10 cellular contexts compared by ENCODE assay signal in genomic region chr3:24004171-24004938, GRCh38. TPM values are rescaled to one million over a fixed set of nuclear protein-coding genes. Genes with fewer than 3 reads are reported as not detected.
A peak's percentile ranks its signal among the peaks of the same experiment; 100 is the strongest.
DNase-seq lines count a peak whose midpoint lies in the region; ATAC-seq and TF ChIP-seq lines count a peak whose summit lies in the region.
"Had no signal": no experiment of that assay in that cellular context is flagged by ENCODE, and none has a peak within 500 bp of the region (broad histone marks: within the 10 kb centered on the region; RNA-seq: fewer than 3 reads in every experiment).

No MANE protein-coding gene starts in this region.

- H3K23ac ChIP-seq in H9 (ENCODE audit: insufficient read length, low read depth, low read length), result no peak overlapping the region

- no CpG with 5 or more reads among the region's 4 CpGs for WGBS in H9 (ENCODE audit: extremely low coverage, insufficient read length, low lambda C conversion rate)

- H3K4me3 Mint-ChIP-seq in H9, result no peak overlapping the region

- no peak overlapping the region for H3K27ac ChIP-seq in H9 (ENCODE audit: insufficient read length, low read depth, low read length)
- H3K27ac ChIP-seq: 22Rv1 had no signal

- peaks cover under 1 to 2% of the 10 kb centered on the region in 2 experiments; a peak in 3 of 4 replicates for H3K4me1 Mint-ChIP-seq in H9

- H3K9me3 Mint-ChIP-seq in H9, result no peaks in the 10 kb centered on the region

- H3K23me2 ChIP-seq in H9 (ENCODE audit: insufficient read length, low read depth, low read length, poor library complexity, severe bottlenecking), result no peaks in the 10 kb centered on the region

- H3K79me1 ChIP-seq in H9 (ENCODE audit: insufficient read depth, low read depth, low read length, poor library complexity, severe bottlenecking), result no peaks in the 10 kb centered on the region

- no peak overlapping the region for H2AK5ac ChIP-seq in H9 (ENCODE audit: insufficient read length, low read length)

- H3K27ac Mint-ChIP-seq in H9, result no peak overlapping the region

- no peak overlapping the region for H4K5ac ChIP-seq in H9 (ENCODE audit: insufficient read length, low read depth, low read length)

- no peak overlapping the region for H4K8ac ChIP-seq in H9 (replicated peaks; ENCODE audit: insufficient read length, low read depth, low read length)

- no peak overlapping the region for H3K56ac ChIP-seq in H9 (ENCODE audit: insufficient read length, low read depth, low read length)

- H3K79me2 ChIP-seq in H9 (ENCODE audit: insufficient read depth, low read length), result no peaks in the 10 kb centered on the region

- no peak for DNase-seq in activated CD4-positive, CD25-positive, alpha-beta regulatory T cell treated with anti-CD3 and anti-CD28 coated beads, Interleukin-2, amount 50 U/mL, for 72 hours
- peak; percentile 38 for DNase-seq in stimulated activated CD4-positive, alpha-beta T cell treated with anti-CD3 and anti-CD28 coated beads, Interleukin-1b, Interleukin-23, amount 100 ng/mL, for 48 hours
- DNase-seq in DMS79 (lab: John Stamatoyannopoulos, UW) (no peak), H9 (no peak), KBM-7 (no peak)
- DNase-seq: NCI-H510A had no signal

- H4K20me1 ChIP-seq in H9 (ENCODE audit: control insufficient read depth, insufficient read depth, insufficient read length), result no peaks in the 10 kb centered on the region

- H2BK120ac ChIP-seq in H9 (ENCODE audit: low read depth, low read length, poor library complexity, severe bottlenecking), result no peak overlapping the region

- no peak overlapping the region for H3K9ac ChIP-seq in H9 (ENCODE audit: extremely low read depth, insufficient read length, low read length)

- no peak for TF ChIP-seq CTCF in H9 (conservative IDR thresholded peaks at IDR 0.05)

- no peaks in the 10 kb centered on the region for H3K4me1 ChIP-seq in H9 (ENCODE audit: insufficient read depth, low read length)

- no peak overlapping the region for H3K18ac ChIP-seq in H9 (ENCODE audit: insufficient read length, low read depth, low read length)

- in situ Hi-C loops in KBM-7 (cut with MboI; ENCODE audit: low pct_unique_long_range_greater_than_20kb, low sequenced_read_pairs), result loop anchor here (25.0 kb wide), 2 partner anchors 233 to 658 kb away; no protein-coding TSS in a partner anchor

- H4K91ac ChIP-seq in H9 (ENCODE audit: insufficient read length, low read depth, low read length), result no peak overlapping the region

- no peak overlapping the region for H2BK20ac ChIP-seq in H9 (ENCODE audit: low read depth, low read length, poor library complexity, severe bottlenecking)

- ATAC-seq in activated CD4-positive, CD25-positive, alpha-beta regulatory T cell treated with anti-CD3 and anti-CD28 coated beads, Interleukin-2, amount 50 U/mL, for 24 hours, result peak; percentile 70 to 81
- ATAC-seq in HG02571 (IDR thresholded peaks at IDR 0.05; ENCODE audit: unreplicated experiment) (peak; percentile 69), HG03469 (IDR thresholded peaks at IDR 0.05; ENCODE audit: unreplicated experiment) (peak; percentile 97)

- no peak overlapping the region for H2BK12ac ChIP-seq in H9 (ENCODE audit: insufficient read length, low read depth, low read length)

- H2AFZ ChIP-seq in H9 (ENCODE audit: low read length), result no peak overlapping the region

- no peak overlapping the region for H3K14ac ChIP-seq in H9 (ENCODE audit: insufficient read depth, low read length)

- H3K27me3 Mint-ChIP-seq in H9 (ENCODE audit: low read depth), result no peaks in the 10 kb centered on the region

- H3K4ac ChIP-seq in H9 (ENCODE audit: low read depth, low read length), result no peak overlapping the region

- no peaks in the 10 kb centered on the region for H3K9me3 ChIP-seq in H9 (ENCODE audit: control insufficient read depth, low read depth, low read length)

- H3K27me3 ChIP-seq in H9 (ENCODE audit: insufficient read depth, low read length), result no peaks in the 10 kb centered on the region

- no peaks in the 10 kb centered on the region for H3K36me3 Mint-ChIP-seq in H9 (ENCODE audit: insufficient read depth in 1 of 3, low read depth in 3 of 3)

- H3T11ph ChIP-seq in H9 (ENCODE audit: low read length), result no peak overlapping the region

- no peak overlapping the region for H2BK5ac ChIP-seq in H9 (ENCODE audit: insufficient read length, low read length)

- no peak overlapping the region for H3K4me2 ChIP-seq in H9 (ENCODE audit: insufficient read depth, insufficient read length, low read length)

- no peak overlapping the region for H2BK15ac ChIP-seq in H9 (ENCODE audit: low read depth, low read length)

RNA-seq across cellular contexts. Expression of gene NR1D2, which starts 59.3 kb away (rescaled TPM):
- total RNA-seq in H9 (2021), result 24.0 and 24.9 TPM in 2 replicates
